ENCODE assay signal across 1 cellular context in genomic region chr20:64224344-64225165, GRCh38.
TF ChIP-seq lines count a peak whose summit lies in the region.

No MANE protein-coding gene starts in this region.

TF ChIP-seq in HEK293, 187 proteins besides CTCF, POLR2A, EP300 and RAD21 (continued from another document):
- TF ChIP-seq PRDM10 (tag by site-specific recombination; IDR thresholded peaks at IDR 0.05) (no peak), ZNF169 (tag by site-specific recombination; IDR thresholded peaks at IDR 0.05) (no peak), ZNF223 (tag by site-specific recombination; IDR thresholded peaks at IDR 0.05) (no peak), ZNF280C (tag by site-specific recombination; IDR thresholded peaks at IDR 0.05) (no peak), ZSCAN16 (tag by site-specific recombination; IDR thresholded peaks at IDR 0.05) (no peak), ZNF639 (tag by site-specific recombination; IDR thresholded peaks at IDR 0.05) (no peak), EGR2 (tag by site-specific recombination; IDR thresholded peaks at IDR 0.05; ENCODE audit: low read depth) (peak; percentile 62), ZNF660 (tag by site-specific recombination; IDR thresholded peaks at IDR 0.05) (no peak), PRDM1 (tag by site-specific recombination; IDR thresholded peaks at IDR 0.05) (no peak), HOXA7 (CRISPR knock-in tag; IDR thresholded peaks at IDR 0.05; ENCODE audit: borderline replicate concordance) (no peak), ZNF114 (tag by site-specific recombination; IDR thresholded peaks at IDR 0.05) (no peak), ZFP3 (tag by site-specific recombination; IDR thresholded peaks at IDR 0.05; ENCODE audit: low read depth) (no peak), ZNF146 (tag by site-specific recombination; IDR thresholded peaks at IDR 0.05) (no peak)
